8 cellular contexts compared by ENCODE assay signal in the genomic region with DNA sequence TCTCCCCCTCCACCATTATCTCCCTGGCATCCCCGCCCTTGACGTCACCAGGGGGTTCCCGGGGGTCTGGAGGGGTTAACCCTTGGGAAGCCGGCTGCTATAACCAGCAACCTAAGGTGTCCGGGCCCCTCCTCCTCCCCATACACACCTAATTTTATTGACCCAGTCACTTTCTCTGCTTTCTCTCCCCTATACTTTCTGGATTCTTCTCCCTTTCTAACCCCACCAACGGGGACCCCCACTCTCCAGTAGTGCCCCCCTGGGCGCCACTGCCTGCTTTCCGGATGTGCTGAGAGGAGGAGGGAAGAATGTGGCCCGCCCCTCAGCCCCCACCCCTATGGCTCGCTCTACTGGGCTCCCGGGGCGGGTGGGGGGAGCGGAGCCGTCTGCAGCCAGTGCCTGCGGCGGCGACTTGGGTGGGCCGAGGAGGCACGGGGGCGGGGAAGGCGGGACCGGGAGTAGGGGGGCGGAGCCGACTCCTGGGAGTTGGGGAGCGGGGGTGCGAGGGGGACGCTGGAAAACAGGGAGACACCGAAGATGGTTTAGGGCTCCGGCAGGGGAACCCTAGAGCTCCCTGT. TPM values are rescaled to one million over a fixed set of nuclear protein-coding genes. Genes with fewer than 3 reads are reported as not detected.
A peak's percentile ranks its signal among the peaks of the same experiment; 100 is the strongest.
DNase-seq lines count a peak whose midpoint lies in the region; ATAC-seq and TF ChIP-seq lines count a peak whose summit lies in the region.

No MANE protein-coding gene starts in this region.

- H3K36me3 ChIP-seq in lower lobe of right lung (no peaks in the 10 kb centered on the region), testis (ENCODE audit: low read depth, missing control alignments) (no peaks in the 10 kb centered on the region)

- in situ Hi-C loops in SK-MEL-5 (cut with HindIII; ENCODE audit: low pct_unique_long_range_greater_than_20kb, low sequenced_read_pairs), result no loop called here

- H3K27me3 ChIP-seq in dorsolateral prefrontal cortex, result peaks cover 0 to 15% (median 0%) of the 10 kb centered on the region in 45 donors
- no peaks in the 10 kb centered on the region for H3K27me3 ChIP-seq in lower lobe of right lung (ENCODE audit: low read depth)
- H3K27me3 ChIP-seq in testis, result no peaks in the 10 kb centered on the region

- peak; percentile 43 to 47 for ATAC-seq in lower lobe of right lung
- no peak for ATAC-seq in HG03045 (IDR thresholded peaks at IDR 0.05; ENCODE audit: unreplicated experiment)
- no peak for ATAC-seq in HG03097 (IDR thresholded peaks at IDR 0.05; ENCODE audit: low FRiP score, unreplicated experiment)

- peak overlapping the region; percentile 37 to 84 (median 65) for H3K4me3 ChIP-seq in dorsolateral prefrontal cortex
- H3K4me3 ChIP-seq in lower lobe of right lung, result peak overlapping the region; percentile 83
- H3K4me3 ChIP-seq in testis, result peak overlapping the region; percentile 64 to 68

- WGBS in testis, 2 donors, result 0 to 2% methylated on average over 17 to 29 of the region's 29 CpGs

- no peaks in the 10 kb centered on the region for H3K9me3 ChIP-seq in lower lobe of right lung
- no peaks in the 10 kb centered on the region for H3K9me3 ChIP-seq in testis

- intact Hi-C loops in dorsolateral prefrontal cortex (cut with DNase I), result loop anchor here in 1 of 2 donors (2.0 kb wide), 1 partner anchor 25 kb away; no protein-coding TSS in a partner anchor
- intact Hi-C loops in lower lobe of right lung (cut with DNase I), result no loop called here
- intact Hi-C loops in testis (cut with DNase I; ENCODE audit: low total_unique reads), result no loop called here

- TF ChIP-seq POLR2A in testis (IDR thresholded peaks at IDR 0.05), result no peak

- peaks cover 36% of the 10 kb centered on the region for H3K4me1 ChIP-seq in lower lobe of right lung
- H3K4me1 ChIP-seq in testis, result peaks cover 23% of the 10 kb centered on the region

- H3K27ac ChIP-seq in dorsolateral prefrontal cortex (peak overlapping the region in 5 of 59 donors; percentile 12 to 81 (median 65)), lower lobe of right lung (peak overlapping the region; percentile 68), testis (peak overlapping the region; percentile 51 to 90)

- DNase-seq in stimulated activated CD4-positive, alpha-beta T cell treated with anti-CD3 and anti-CD28 coated beads, Interleukin-2, amount 100 ng/mL, for 4 hours (ENCODE audit: low read depth), result peak; percentile 18
- DNase-seq in stimulated activated CD4-positive, alpha-beta T cell treated with anti-CD3 and anti-CD28 coated beads, Interleukin-12 subunit alpha, Interleukin-12 subunit beta, amount 100 ng/mL, for 4 hours, result no peak
- DNase-seq in SK-MEL-5 (ENCODE audit: low read depth, low spot score) (peak; percentile 44), dorsolateral prefrontal cortex (peak in 1 of 10 donors; percentile 33), lower lobe of right lung (no peak), testis (peak; percentile 87)

- TF ChIP-seq CTCF in dorsolateral prefrontal cortex (IDR thresholded peaks at IDR 0.05 in 54 of 56, conservative IDR thresholded peaks at IDR 0.05 in 2 of 56; ENCODE audit: low read depth in 1 of 56, partially characterized antibody in 56 of 56), result peak in 1 of 56 donors; percentile 4
- TF ChIP-seq CTCF in lower lobe of right lung (IDR thresholded peaks at IDR 0.05), result no peak
- no peak for TF ChIP-seq CTCF in testis (IDR thresholded peaks at IDR 0.05)

RNA-seq across cellular contexts. Expression of a gene that starts 1.8 kb away (rescaled TPM):
- 0.16 and 1.9 TPM in 2 replicates for total RNA-seq in SK-MEL-5 (2014; rRNA removed; shearing (Covaris generic))
- 0.07 and 0.16 TPM in 2 replicates for polyA plus RNA-seq in SK-MEL-5 (2015; cell fraction: cytosol; rRNA removed)
- 1.8 and 6.6 TPM in 2 replicates for polyA plus RNA-seq in SK-MEL-5 (2015; cell fraction: nucleus; rRNA removed)
- total RNA-seq in dorsolateral prefrontal cortex, result 10 to 100 TPM in 6 of 120 experiments, 1 to 10 TPM in 88, under 1 TPM in 25, not detected in 1; 0.15 to 12.1 (median 2.1) TPM
- 0.21 TPM for total RNA-seq in lower lobe of right lung
- 10 to 100 TPM in 1 of 2 donors, 1 to 10 TPM in 1; 8.3 to 18.0 TPM for total RNA-seq in testis
- 9.3 TPM for polyA plus RNA-seq in testis (ENCODE audit: insufficient read depth, low read depth, low replicate concordance)

RNA-seq across cellular contexts. Expression of a gene that starts 6.3 kb away (rescaled TPM):
- 0.34 TPM in 1 of 2 replicates, not detected in the other for total RNA-seq in SK-MEL-5 (2014; rRNA removed; shearing (Covaris generic))
- polyA plus RNA-seq in SK-MEL-5 (2015; cell fraction: cytosol; rRNA removed), result 0.54 and 0.68 TPM in 2 replicates
- not detected in 2 replicates for polyA plus RNA-seq in SK-MEL-5 (2015; cell fraction: nucleus; rRNA removed)
- 1 to 10 TPM in 3 of 120 experiments, under 1 TPM in 26, not detected in 91; 0.17 to 2.6 (median 0.44) TPM for total RNA-seq in dorsolateral prefrontal cortex
- total RNA-seq in lower lobe of right lung, result not detected
- under 1 TPM; 0.24 to 0.25 TPM for total RNA-seq in testis
- polyA plus RNA-seq in testis (ENCODE audit: insufficient read depth, low read depth, low replicate concordance), result 0.12 TPM

RNA-seq across cellular contexts. Expression of a gene that starts 18.3 kb away (rescaled TPM):
- not detected in 2 replicates for total RNA-seq in SK-MEL-5 (2014; rRNA removed; shearing (Covaris generic))
- 0.38 TPM in 1 of 2 replicates, not detected in the other for polyA plus RNA-seq in SK-MEL-5 (2015; cell fraction: cytosol; rRNA removed)
- polyA plus RNA-seq in SK-MEL-5 (2015; cell fraction: nucleus; rRNA removed), result 0.14 and 1.1 TPM in 2 replicates
- total RNA-seq in dorsolateral prefrontal cortex, result 10 to 100 TPM in 108 of 120 experiments, 1 to 10 TPM in 12; 7.1 to 28.3 (median 14.6) TPM
- total RNA-seq in lower lobe of right lung, result 54.2 TPM
- 10 to 100 TPM; 24.8 to 29.2 TPM for total RNA-seq in testis
- polyA plus RNA-seq in testis (ENCODE audit: insufficient read depth, low read depth, low replicate concordance), result 111 TPM

RNA-seq across cellular contexts. Expression of a gene that starts 26.5 kb away (rescaled TPM):
- total RNA-seq in SK-MEL-5 (2014; rRNA removed; shearing (Covaris generic)), result 148 and 151 TPM in 2 replicates
- polyA plus RNA-seq in SK-MEL-5 (2015; cell fraction: cytosol; rRNA removed), result 271 and 283 TPM in 2 replicates
- 1,119 and 1,343 TPM in 2 replicates for polyA plus RNA-seq in SK-MEL-5 (2015; cell fraction: nucleus; rRNA removed)
- 100 to 1,000 TPM; 134 to 299 (median 183) TPM for total RNA-seq in dorsolateral prefrontal cortex
- 131 TPM for total RNA-seq in lower lobe of right lung
- total RNA-seq in testis, result 100 to 1,000 TPM in 1 of 2 donors, 10 to 100 TPM in 1; 90.6 to 105 TPM
- polyA plus RNA-seq in testis (ENCODE audit: insufficient read depth, low read depth, low replicate concordance), result 144 TPM

RNA-seq across cellular contexts. Expression of a gene that starts 26.8 kb away (rescaled TPM):
- total RNA-seq in SK-MEL-5 (2014; rRNA removed; shearing (Covaris generic)), result not detected in 2 replicates
- not detected in 2 replicates for polyA plus RNA-seq in SK-MEL-5 (2015; cell fraction: cytosol; rRNA removed)
- not detected in 2 replicates for polyA plus RNA-seq in SK-MEL-5 (2015; cell fraction: nucleus; rRNA removed)
- total RNA-seq in dorsolateral prefrontal cortex (1 to 10 TPM in 1 of 120 experiments, under 1 TPM in 16, not detected in 103; 0.17 to 1.1 (median 0.26) TPM), lower lobe of right lung (not detected), testis (1 to 10 TPM; 1.8 to 3.1 TPM)
- 2.1 TPM for polyA plus RNA-seq in testis (ENCODE audit: insufficient read depth, low read depth, low replicate concordance)

Comparison
In these comparisons a context has a peak if more than half of its experiments do, and no peak if none do; other contexts are left out.
1. DNase-seq: peak in stimulated activated CD4-positive, alpha-beta T cell treated with anti-CD3 and anti-CD28 coated beads, Interleukin-2, amount 100 ng/mL, for 4 hours (single experiment), SK-MEL-5 (single experiment) and testis (single experiment); none in stimulated activated CD4-positive, alpha-beta T cell treated with anti-CD3 and anti-CD28 coated beads, Interleukin-12 subunit alpha, Interleukin-12 subunit beta, amount 100 ng/mL, for 4 hours (single experiment) and lower lobe of right lung (single experiment).
2. ATAC-seq: peak in lower lobe of right lung (2 of 2); none in HG03045 (single experiment) and HG03097 (single experiment).
3. Peak in every context shown above with its lines, with median percentiles within 50 percentile points of each other: H3K4me3 ChIP-seq.